In the genomic region with DNA sequence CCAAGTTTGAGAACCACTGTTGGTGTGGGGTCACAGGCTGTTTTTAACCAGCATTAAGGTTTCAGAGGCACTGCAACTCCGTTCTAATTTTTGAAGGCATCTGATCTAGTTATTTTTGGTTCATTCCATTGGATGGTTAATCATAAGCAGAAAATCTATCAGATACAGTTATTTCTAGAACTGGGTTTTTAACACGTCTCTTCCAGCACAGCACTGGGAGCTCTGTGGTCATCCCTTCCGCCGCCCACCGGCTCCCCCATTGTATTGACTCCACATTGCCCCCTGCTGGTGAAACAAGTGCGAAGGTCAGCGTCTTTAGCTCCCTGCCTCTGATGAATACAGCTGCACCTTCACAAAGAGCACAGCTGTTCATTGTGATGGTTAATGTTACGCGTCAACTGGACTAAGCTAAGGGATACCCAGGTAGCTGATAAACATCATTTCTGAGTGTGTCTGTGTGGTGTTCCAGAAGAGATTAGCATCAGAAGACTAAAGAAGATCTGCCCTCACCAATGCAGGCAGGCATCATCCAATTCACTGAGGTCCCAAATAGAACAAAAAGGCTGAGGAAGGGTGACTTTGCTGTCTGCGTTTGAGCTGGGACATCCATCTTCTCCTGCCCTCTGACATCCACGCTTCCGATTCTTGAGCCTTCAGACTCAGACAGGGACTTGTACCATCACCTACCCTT, we compare ENCODE assay signal across 9 cellular contexts. TPM values are rescaled to one million over a fixed set of nuclear protein-coding genes. Genes with fewer than 3 reads are reported as not detected.
DNase-seq lines count a peak whose midpoint lies in the region; ATAC-seq and TF ChIP-seq lines count a peak whose summit lies in the region.
"Had no signal": no experiment of that assay in that cellular context is flagged by ENCODE, and none has a peak within 500 bp of the region (broad histone marks: within the 10 kb centered on the region; RNA-seq: fewer than 3 reads in every experiment).

No MANE protein-coding gene starts in this region.

- no peaks in the 10 kb centered on the region for H3K36me3 Mint-ChIP-seq in CD4-positive, alpha-beta T cell (ENCODE audit: low read depth)
- no peaks in the 10 kb centered on the region for H3K36me3 Mint-ChIP-seq in activated T-cell treated with anti-CD3 and anti-CD28 coated beads, Interleukin-2, amount 50 U/mL, for 4 hours (ENCODE audit: insufficient read depth)

- ATAC-seq in CD4-positive, alpha-beta T cell (ENCODE audit: poor library complexity), result peak; percentile 37
- peak; percentile 68 for ATAC-seq in GM21360 (IDR thresholded peaks at IDR 0.05; ENCODE audit: unreplicated experiment)
- ATAC-seq in activated T-cell treated with anti-CD3 and anti-CD28 coated beads, Interleukin-2, amount 50 U/mL, for 4 hours, result peak; percentile 80 to 86
- ATAC-seq in HG02610 (IDR thresholded peaks at IDR 0.05; ENCODE audit: unreplicated experiment), result no peak
- ATAC-seq in GM21515 (IDR thresholded peaks at IDR 0.05; ENCODE audit: unreplicated experiment), result no peak

- DNase-seq in CD4-positive, alpha-beta T cell, result peak in 8 of 10 experiments; percentile 6 to 33 (median 19)
- DNase-seq in NOMO-1 treated with DMSO at 0.1 percent for 48 hours (lab: John Stamatoyannopoulos, UW; ENCODE audit: unreplicated experiment), result peak; percentile 53
- peak; percentile 59 for DNase-seq in activated T-cell treated with anti-CD3 and anti-CD28 coated beads, Interleukin-2, amount 50 U/mL, for 4 hours
- peak; percentile 63 for DNase-seq in foreskin melanocyte
- peak; percentile 10 for DNase-seq in pulmonary artery endothelial cell (ENCODE audit: low read depth, low spot score)

- POLR2A ChIA-PET in CD4-positive, alpha-beta T cell (lab: Charles Lee), result interaction anchor here (0.9 kb wide), 1 partner anchor 103 kb away, joined by 3 read pairs; no protein-coding TSS in a partner anchor

- no peaks in the 10 kb centered on the region for H3K9me3 ChIP-seq in CD4-positive, alpha-beta T cell (ENCODE audit: control insufficient read depth, low read length)
- H3K9me3 ChIP-seq: SJSA1 had no signal

- no peak overlapping the region for H3K27ac ChIP-seq in CD4-positive, alpha-beta T cell (ENCODE audit: low read depth, low read length)
- H3K27ac ChIP-seq: SJSA1 had no signal

- intact Hi-C loops in CD4-positive, alpha-beta T cell (cut with DNase I, micrococcal nuclease), result loop anchor here in 1 of 2 experiments (10.0 kb wide), 1 partner anchor 218 kb away; no protein-coding TSS in a partner anchor

- H3K27ac Mint-ChIP-seq in CD4-positive, alpha-beta T cell, result no peak overlapping the region

- no peaks in the 10 kb centered on the region for H3K27me3 ChIP-seq in CD4-positive, alpha-beta T cell (ENCODE audit: control insufficient read depth, insufficient read depth, low read length)
- H3K27me3 ChIP-seq: SJSA1 had no signal

- no peak overlapping the region for H3K4me3 Mint-ChIP-seq in CD4-positive, alpha-beta T cell
- no peak overlapping the region for H3K4me3 Mint-ChIP-seq in activated T-cell treated with anti-CD3 and anti-CD28 coated beads, Interleukin-2, amount 50 U/mL, for 4 hours

- H3K9me3 Mint-ChIP-seq in CD4-positive, alpha-beta T cell, result no peaks in the 10 kb centered on the region
- no peaks in the 10 kb centered on the region for H3K9me3 Mint-ChIP-seq in activated T-cell treated with anti-CD3 and anti-CD28 coated beads, Interleukin-2, amount 50 U/mL, for 4 hours

- H3K27me3 Mint-ChIP-seq in CD4-positive, alpha-beta T cell, result no peaks in the 10 kb centered on the region
- H3K27me3 Mint-ChIP-seq in activated T-cell treated with anti-CD3 and anti-CD28 coated beads, Interleukin-2, amount 50 U/mL, for 4 hours (ENCODE audit: low read depth), result no peaks in the 10 kb centered on the region

- peak; percentile 59 for TF ChIP-seq CTCF in CD4-positive, alpha-beta T cell (IDR thresholded peaks at IDR 0.05)

- H3K4me1 Mint-ChIP-seq in CD4-positive, alpha-beta T cell (ENCODE audit: low read depth), result no peaks in the 10 kb centered on the region
- H3K4me1 Mint-ChIP-seq in activated T-cell treated with anti-CD3 and anti-CD28 coated beads, Interleukin-2, amount 50 U/mL, for 4 hours (ENCODE audit: low read depth), result peaks cover 26% of the 10 kb centered on the region

- CTCF ChIA-PET in CD4-positive, alpha-beta T cell (lab: Charles Lee), result interaction anchor here (0.6 to 1.1 kb wide), 6 partner anchors 8 to 256 kb away, joined by 3 to 4 read pairs (median 3); no protein-coding TSS in a partner anchor

RNA-seq across cellular contexts. Expression of gene CCL18, which starts 8.5 kb away (rescaled TPM):
- not detected for total RNA-seq in CD4-positive, alpha-beta T cell
- not detected for total RNA-seq in activated T-cell treated with anti-CD3 and anti-CD28 coated beads, Interleukin-2, amount 50 U/mL, for 4 hours
- not detected in 2 replicates for total RNA-seq in pulmonary artery endothelial cell
- total RNA-seq: SJSA1 had no signal

RNA-seq across cellular contexts. Expression of gene CCL3, which starts 17.4 kb away (rescaled TPM):
- 1 to 10 TPM in 1 of 2 experiments, under 1 TPM in 1; 0.78 to 1.0 TPM for total RNA-seq in CD4-positive, alpha-beta T cell
- total RNA-seq in activated T-cell treated with anti-CD3 and anti-CD28 coated beads, Interleukin-2, amount 50 U/mL, for 4 hours, result 1,000 to 10,000 TPM in 2 of 3 donors, 100 to 1,000 TPM in 1; 341 to 1,810 (median 1,594) TPM
- not detected in 2 replicates for total RNA-seq in pulmonary artery endothelial cell
- total RNA-seq: SJSA1 had no signal

RNA-seq across cellular contexts. Expression of gene CCL4, which starts 31.1 kb away (rescaled TPM):
- 1 to 10 TPM; 1.5 to 2.1 TPM for total RNA-seq in CD4-positive, alpha-beta T cell
- total RNA-seq in activated T-cell treated with anti-CD3 and anti-CD28 coated beads, Interleukin-2, amount 50 U/mL, for 4 hours, result 1,000 to 10,000 TPM in 2 of 3 donors, 100 to 1,000 TPM in 1; 361 to 2,286 (median 1,809) TPM
- not detected in 2 replicates for total RNA-seq in pulmonary artery endothelial cell
- total RNA-seq: SJSA1 had no signal

RNA-seq across cellular contexts. Expression of gene CCL23, which starts 54.8 kb away (rescaled TPM):
- total RNA-seq in CD4-positive, alpha-beta T cell, result not detected
- not detected for total RNA-seq in activated T-cell treated with anti-CD3 and anti-CD28 coated beads, Interleukin-2, amount 50 U/mL, for 4 hours
- total RNA-seq in pulmonary artery endothelial cell, result 1.5 and 8.0 TPM in 2 replicates
- total RNA-seq: SJSA1 had no signal

Comparison
In these comparisons a context has a peak if more than half of its experiments do, and no peak if none do; other contexts are left out.
1. ATAC-seq: peak in CD4-positive, alpha-beta T cell (single experiment), GM21360 (single experiment) and activated T-cell treated with anti-CD3 and anti-CD28 coated beads, Interleukin-2, amount 50 U/mL, for 4 hours (2 of 2); none in HG02610 (single experiment) and GM21515 (single experiment).
2. DNase-seq: peak in every context shown above with its lines; median percentile 63 in foreskin melanocyte; 59 in activated T-cell treated with anti-CD3 and anti-CD28 coated beads, Interleukin-2, amount 50 U/mL, for 4 hours; 53 in NOMO-1 treated with DMSO at 0.1 percent for 48 hours; 19 in CD4-positive, alpha-beta T cell; 10 in pulmonary artery endothelial cell.
3. RNA of gene CCL3, which starts 17.4 kb away (total RNA-seq): 341 to 1,810 TPM in activated T-cell treated with anti-CD3 and anti-CD28 coated beads, Interleukin-2, amount 50 U/mL, for 4 hours; 0.78 to 1.0 TPM in CD4-positive, alpha-beta T cell and not detected in pulmonary artery endothelial cell; every median in the first group is over 100 times any median in the second.
4. RNA of gene CCL4, which starts 31.1 kb away (total RNA-seq): 361 to 2,286 TPM in activated T-cell treated with anti-CD3 and anti-CD28 coated beads, Interleukin-2, amount 50 U/mL, for 4 hours; 1.5 to 2.1 TPM in CD4-positive, alpha-beta T cell and not detected in pulmonary artery endothelial cell; every median in the first group is over 100 times any median in the second.